8 cellular contexts compared by ENCODE assay signal in the genomic region with DNA sequence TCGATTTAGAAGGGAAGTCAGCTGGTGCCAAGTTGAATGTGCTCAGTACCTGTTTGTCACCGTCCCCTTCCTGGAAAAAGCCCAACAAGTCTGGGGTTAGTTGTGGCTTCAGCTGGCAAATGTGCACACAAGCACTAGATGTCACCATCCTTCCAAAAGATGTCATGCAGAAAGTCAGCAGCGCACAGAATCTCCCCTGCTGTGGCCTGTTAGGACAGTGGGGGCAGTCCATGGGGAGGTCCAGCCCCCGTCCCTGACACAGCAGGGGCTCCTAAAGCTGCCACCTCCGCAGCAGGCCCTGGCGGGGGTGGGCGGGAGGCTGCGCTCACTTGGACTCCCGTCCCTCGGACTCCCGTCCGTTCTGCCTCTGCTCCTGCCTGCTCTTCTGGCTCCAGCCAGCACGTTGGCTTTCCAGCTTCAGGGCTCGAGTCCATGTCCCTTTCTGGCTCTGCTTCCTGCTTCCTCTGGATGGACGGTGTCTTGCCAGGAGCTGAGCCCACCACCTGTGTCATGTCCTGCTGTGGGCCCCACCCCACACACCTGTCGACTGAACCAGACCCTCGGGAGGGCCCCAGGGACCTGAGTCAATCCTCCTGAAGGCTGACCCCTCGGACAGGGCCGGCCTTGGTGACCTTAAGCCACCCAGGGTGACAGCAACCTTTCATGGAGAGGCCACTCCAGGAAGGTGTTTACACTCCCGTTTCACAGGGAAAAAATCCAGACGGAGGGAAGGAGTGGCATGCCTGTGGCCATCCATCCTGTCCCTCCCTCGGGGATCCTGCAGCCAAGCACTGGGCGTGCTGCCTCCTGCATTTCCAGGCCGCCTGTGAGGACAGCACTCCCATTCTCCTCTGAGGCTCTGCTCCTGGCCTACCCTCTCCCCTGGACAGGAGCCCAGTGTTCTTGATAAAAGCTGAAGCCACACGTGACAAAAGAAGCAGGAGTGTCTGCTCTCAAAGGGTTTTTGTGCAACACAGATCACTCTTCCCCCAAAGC. TPM values are rescaled to one million over a fixed set of nuclear protein-coding genes. Genes with fewer than 3 reads are reported as not detected.
DNase-seq lines count a peak whose midpoint lies in the region; ATAC-seq and TF ChIP-seq lines count a peak whose summit lies in the region.

No MANE protein-coding gene starts in this region.

- POLR2A ChIA-PET in CD4-positive, alpha-beta T cell (lab: Charles Lee): interaction anchor here (1.0 kb wide), 1 partner anchor 92 kb away, joined by 4 read pairs; no protein-coding TSS in a partner anchor

- intact Hi-C loops in CD4-positive, alpha-beta T cell (cut with DNase I, micrococcal nuclease): loop anchor here (1.0 to 5.0 kb wide), 5 partner anchors 90 to 163 kb away; no protein-coding TSS in a partner anchor
- intact Hi-C loops in body of pancreas (cut with DNase I): loop anchor here (10.0 kb wide), 1 partner anchor 163 kb away; no protein-coding TSS in a partner anchor

- H3K4me1 ChIP-seq in body of pancreas: peaks cover 29% of the 10 kb centered on the region

- H3K36me3 ChIP-seq in body of pancreas (replicated peaks in 1 of 2; ENCODE audit: insufficient read depth in 1 of 2, low read depth in 2 of 2): no peaks in the 10 kb centered on the region

- no peaks in the 10 kb centered on the region for H3K27me3 Mint-ChIP-seq in CD4-positive, alpha-beta T cell
- H3K27me3 Mint-ChIP-seq in HFFc6 (ENCODE audit: insufficient read depth): peaks cover 9% of the 10 kb centered on the region

- no peak overlapping the region for H3K4me3 ChIP-seq in body of pancreas

- H3K27ac ChIP-seq in CD4-positive, alpha-beta T cell (ENCODE audit: low read depth, low read length): no peak overlapping the region
- peak overlapping the region; percentile 63 to 80 (median 74) for H3K27ac ChIP-seq in body of pancreas

- peak in 2 of 3 donors; percentile 10 to 37 for TF ChIP-seq POLR2A in body of pancreas (IDR thresholded peaks at IDR 0.05)

- ATAC-seq in CD4-positive, alpha-beta T cell (ENCODE audit: poor library complexity): peak; percentile 94
- peak; percentile 81 for ATAC-seq in body of pancreas

- no peak overlapping the region for H3K27ac Mint-ChIP-seq in CD4-positive, alpha-beta T cell
- no peak overlapping the region for H3K27ac Mint-ChIP-seq in HFFc6

- 28 to 50% methylated on average over 13 to 25 of the region's 25 CpGs for WGBS in body of pancreas, 2 donors

- no peaks in the 10 kb centered on the region for H3K9me3 Mint-ChIP-seq in CD4-positive, alpha-beta T cell
- no peaks in the 10 kb centered on the region for H3K9me3 Mint-ChIP-seq in HFFc6

- peaks cover 4% of the 10 kb centered on the region for H3K4me1 Mint-ChIP-seq in CD4-positive, alpha-beta T cell (ENCODE audit: low read depth)
- peaks cover 12% of the 10 kb centered on the region for H3K4me1 Mint-ChIP-seq in HFFc6 (ENCODE audit: low read depth)

- H3K4me3 Mint-ChIP-seq in CD4-positive, alpha-beta T cell: no peak overlapping the region
- H3K4me3 Mint-ChIP-seq in HFFc6: no peak overlapping the region; the same call in 1 of the 2 replicates

- TF ChIP-seq CTCF in CD4-positive, alpha-beta T cell (IDR thresholded peaks at IDR 0.05): peak; percentile 38
- peak; percentile 75 for TF ChIP-seq CTCF in HFFc6 (IDR thresholded peaks at IDR 0.05)
- TF ChIP-seq CTCF in body of pancreas (IDR thresholded peaks at IDR 0.05): peak in 5 of 7 experiments; percentile 19 to 39 (median 34)

- DNase-seq in CD4-positive, alpha-beta T cell: peak in 7 of 10 experiments; percentile 18 to 50 (median 31)
- DNase-seq in HFFc6 (peak; percentile 68), SHP77 treated with DMSO at 0.1 percent for 48 hours (lab: John Stamatoyannopoulos, UW) (peak; percentile 15), body of pancreas (peak; percentile 49 to 80 (median 75)), islet precursor cell (peak; percentile 83), cortex of kidney (lab: John Stamatoyannopoulos, UW) (no peak), NCI-H1930 (lab: John Stamatoyannopoulos, UW) (no peak)
- peak; percentile 74 for DNase-seq in stimulated activated CD4-positive, alpha-beta T cell treated with anti-CD3 and anti-CD28 coated beads, Interleukin-1b, Interleukin-23, amount 100 ng/mL, for 48 hours

- H3K9me3 ChIP-seq in CD4-positive, alpha-beta T cell (ENCODE audit: control insufficient read depth, low read length): no peaks in the 10 kb centered on the region
- no peaks in the 10 kb centered on the region for H3K9me3 ChIP-seq in body of pancreas

- H3K27me3 ChIP-seq in CD4-positive, alpha-beta T cell (ENCODE audit: control insufficient read depth, insufficient read depth, low read length): no peaks in the 10 kb centered on the region
- no peaks in the 10 kb centered on the region for H3K27me3 ChIP-seq in body of pancreas

- CTCF ChIA-PET in CD4-positive, alpha-beta T cell (lab: Charles Lee): interaction anchor here (0.6 to 1.9 kb wide), 10 partner anchors 10 to 163 kb away, joined by 3 to 10 read pairs (median 3); no protein-coding TSS in a partner anchor

- no peaks in the 10 kb centered on the region for H3K36me3 Mint-ChIP-seq in CD4-positive, alpha-beta T cell (ENCODE audit: low read depth)
- H3K36me3 Mint-ChIP-seq in HFFc6 (ENCODE audit: low read depth): no peaks in the 10 kb centered on the region

RNA-seq across cellular contexts. Expression of a gene that starts 8.5 kb away (rescaled TPM):
- not detected for total RNA-seq in CD4-positive, alpha-beta T cell
- total RNA-seq in HFFc6 (2021; fragmentation: NEBNext Ultra II Directional; extraction: Animal tissue kit (Norgen Biotek cat#: 25700)): under 1 TPM in 4 of 6 experiments, not detected in 2; 0.13 to 0.36 (median 0.25) TPM
- 10 to 100 TPM; 35.3 to 38.9 TPM for total RNA-seq in body of pancreas

RNA-seq across cellular contexts. Expression of a gene that starts 15.7 kb away (rescaled TPM):
- total RNA-seq in CD4-positive, alpha-beta T cell: not detected
- total RNA-seq in HFFc6 (2021; fragmentation: NEBNext Ultra II Directional; extraction: Animal tissue kit (Norgen Biotek cat#: 25700)): not detected
- total RNA-seq in body of pancreas: not detected

RNA-seq across cellular contexts. Expression of a gene that starts 45.3 kb away (rescaled TPM):
- total RNA-seq in CD4-positive, alpha-beta T cell: 100 to 1,000 TPM; 157 to 161 TPM
- 100 to 1,000 TPM in 4 of 6 experiments, 10 to 100 TPM in 2; 90.6 to 107 (median 102) TPM for total RNA-seq in HFFc6 (2021; fragmentation: NEBNext Ultra II Directional; extraction: Animal tissue kit (Norgen Biotek cat#: 25700))
- 10 to 100 TPM; 49.8 to 57.1 TPM for total RNA-seq in body of pancreas

Comparison
In these comparisons a context has a peak if more than half of its experiments do, and no peak if none do; other contexts are left out.
1. DNase-seq: peak in CD4-positive, alpha-beta T cell (7 of 10), HFFc6 (single experiment), SHP77 treated with DMSO at 0.1 percent for 48 hours (single experiment), body of pancreas (4 of 4), islet precursor cell (single experiment) and stimulated activated CD4-positive, alpha-beta T cell treated with anti-CD3 and anti-CD28 coated beads, Interleukin-1b, Interleukin-23, amount 100 ng/mL, for 48 hours (single experiment); none in cortex of kidney (single experiment) and NCI-H1930 (0 of 2).
2. RNA of a gene that starts 8.5 kb away (total RNA-seq): 35.3 to 38.9 TPM in body of pancreas; not detected in CD4-positive, alpha-beta T cell and 0.13 to 0.36 TPM in HFFc6; every median in the first group is over 10 times any median in the second.
3. Peak in every context shown above with its lines, with median percentiles within 50 percentile points of each other: CTCF ChIP-seq.